1 cellular context compared by ENCODE assay signal in genomic region chr17:55072910-55073309, GRCh38.
TF ChIP-seq lines count a peak whose summit lies in the region.

No MANE protein-coding gene starts in this region.

TF ChIP-seq in SK-N-SH treated with all-trans-retinoic acid at 6 μM for 48 hours, 23 proteins besides CTCF, POLR2A, EP300 and RAD21 (continued from another document):
- no peak for TF ChIP-seq TSHZ2 (CRISPR knock-in tag; IDR thresholded peaks at IDR 0.05)
- TF ChIP-seq ZFP30 (CRISPR knock-in tag; IDR thresholded peaks at IDR 0.05) = no peak
- no peak for TF ChIP-seq ARNTL (CRISPR knock-in tag; IDR thresholded peaks at IDR 0.05; ENCODE audit: borderline replicate concordance, low read depth)
- no peak for TF ChIP-seq CSDC2 (CRISPR knock-in tag; IDR thresholded peaks at IDR 0.05)
- no peak for TF ChIP-seq POU6F1 (CRISPR knock-in tag; IDR thresholded peaks at IDR 0.05; ENCODE audit: borderline replicate concordance, low read depth)
- no peak for TF ChIP-seq ISL1 (CRISPR knock-in tag; IDR thresholded peaks at IDR 0.05)
- TF ChIP-seq SNAI2 (CRISPR knock-in tag; IDR thresholded peaks at IDR 0.05) = no peak
- TF ChIP-seq PATZ1 (CRISPR knock-in tag; IDR thresholded peaks at IDR 0.05; ENCODE audit: borderline replicate concordance) = no peak
- TF ChIP-seq ZNF8 (CRISPR knock-in tag; IDR thresholded peaks at IDR 0.05) = no peak
- TF ChIP-seq ZC3H10 (CRISPR knock-in tag; IDR thresholded peaks at IDR 0.05) = no peak
- TF ChIP-seq PPARA (CRISPR knock-in tag; IDR thresholded peaks at IDR 0.05; ENCODE audit: borderline replicate concordance) = no peak
- TF ChIP-seq RARB (CRISPR knock-in tag; IDR thresholded peaks at IDR 0.05) = no peak
